ENCODE assay signal across 8 cellular contexts in genomic region chr3:12663311-12663935, GRCh38. TPM values are rescaled to one million over a fixed set of nuclear protein-coding genes. Genes with fewer than 3 reads are reported as not detected.
DNase-seq lines count a peak whose midpoint lies in the region; ATAC-seq and TF ChIP-seq lines count a peak whose summit lies in the region.

No MANE protein-coding gene starts in this region.

- peak overlapping the region; percentile 91 for H3K9ac ChIP-seq in SK-N-MC (ENCODE audit: insufficient read length)

- no peaks in the 10 kb centered on the region for H3K9me3 Mint-ChIP-seq in central memory CD8-positive, alpha-beta T cell

- ATAC-seq in GM18508 (IDR thresholded peaks at IDR 0.05; ENCODE audit: insufficient read depth, unreplicated experiment) = peak; percentile 20
- ATAC-seq in HG03025 (IDR thresholded peaks at IDR 0.05; ENCODE audit: low FRiP score, unreplicated experiment) = peak; percentile 45
- ATAC-seq in central memory CD8-positive, alpha-beta T cell (replicated peaks; ENCODE audit: extremely low read depth, poor library complexity, severe bottlenecking) = peak; percentile 60

- H3K9me3 ChIP-seq in A673 (ENCODE audit: low read depth, low read length, poor library complexity, severe bottlenecking) (no peaks in the 10 kb centered on the region), SK-N-MC (ENCODE audit: low read depth, low read length) (no peaks in the 10 kb centered on the region)

- CTCF ChIA-PET in A673 (lab: Charles Lee) = no interaction called here

- POLR2A ChIA-PET in A673 (lab: Charles Lee; ENCODE audit: low non-redundant PET) = interaction anchor here (0.6 kb wide), 1 partner anchor 41 kb away, joined by 5 read pairs; no protein-coding TSS in a partner anchor

- no TSS peak for BruUV-seq in A673 (replicated peaks; lab: Mats Ljungman, UMichigan)

- H3K27ac Mint-ChIP-seq in central memory CD8-positive, alpha-beta T cell (ENCODE audit: low read depth) = peak overlapping the region; percentile 99

- peak overlapping the region; percentile 96 for H3K4me3 Mint-ChIP-seq in central memory CD8-positive, alpha-beta T cell

- H3K27me3 ChIP-seq in A673 (replicated peaks; ENCODE audit: insufficient read depth, low read depth, low read length, poor library complexity) = no peaks in the 10 kb centered on the region
- H3K27me3 ChIP-seq in layer of hippocampus (ENCODE audit: control insufficient read depth, insufficient read depth, low read length) = no peaks in the 10 kb centered on the region

- peaks cover 18% of the 10 kb centered on the region for H3K36me3 Mint-ChIP-seq in central memory CD8-positive, alpha-beta T cell (ENCODE audit: insufficient read depth)

- peak overlapping the region; percentile 100 for H3K27ac ChIP-seq in A673 (ENCODE audit: low read depth, low read length, poor library complexity, severe bottlenecking)
- peak overlapping the region; percentile 84; the same call in 1 of the 2 replicates for H3K27ac ChIP-seq in SK-N-MC
- H3K27ac ChIP-seq in layer of hippocampus (ENCODE audit: low read depth, low read length) = peak overlapping the region; percentile 99

- H3K4me3 ChIP-seq in A673 (ENCODE audit: low read depth, low read length, poor library complexity, severe bottlenecking) (peak overlapping the region; percentile 89), SK-N-MC (peak overlapping the region; percentile 85)

- intact Hi-C loops in A673 (cut with micrococcal nuclease; ENCODE audit: unreplicated experiment) = loop anchor here (5.0 kb wide), 1 partner anchor 106 kb away; the partner anchor contains the start of gene MKRN2

- peak; percentile 17 for DNase-seq in A673 (ENCODE audit: low spot score)
- no peak for DNase-seq in SK-N-MC (ENCODE audit: low read depth, low spot score)
- DNase-seq in central memory CD8-positive, alpha-beta T cell (ENCODE audit: low spot score in 2 of 2) = peak in 1 of 2 donors; percentile 18
- peak; percentile 53 to 58 for DNase-seq in stimulated activated CD4-positive, alpha-beta T cell treated with anti-CD3 and anti-CD28 coated beads, Interleukin-2, amount 100 ng/mL, for 24 hours
- no peak for DNase-seq in HT-29 (ENCODE audit: low spot score)

- H3K27me3 Mint-ChIP-seq in central memory CD8-positive, alpha-beta T cell = no peaks in the 10 kb centered on the region

- H3K4me1 Mint-ChIP-seq in central memory CD8-positive, alpha-beta T cell = peaks cover 36% of the 10 kb centered on the region

- TF ChIP-seq CTCF in A673 (conservative IDR thresholded peaks at IDR 0.05; ENCODE audit: low read depth, low read length) = no peak

- H3K4me1 ChIP-seq in A673 (ENCODE audit: insufficient read depth, low read length, poor library complexity, severe bottlenecking) = peaks cover 36% of the 10 kb centered on the region

- H3K36me3 ChIP-seq in A673 (ENCODE audit: insufficient read depth, low read length, poor library complexity, severe bottlenecking) = no peaks in the 10 kb centered on the region
- no peaks in the 10 kb centered on the region for H3K36me3 ChIP-seq in SK-N-MC (ENCODE audit: insufficient read depth, low read length)

RNA-seq across cellular contexts. Expression of gene RAF1, which starts 0.5 kb away (rescaled TPM):
- total RNA-seq in A673 (2021) = 127 and 130 TPM in 2 replicates
- total RNA-seq in HT-29 (2014; rRNA removed; shearing (Covaris generic)) = 51.0 and 54.6 TPM in 2 replicates

Comparison
In these comparisons a context has a peak if more than half of its experiments do, and no peak if none do; other contexts are left out.
1. DNase-seq: peak in A673 (single experiment) and stimulated activated CD4-positive, alpha-beta T cell treated with anti-CD3 and anti-CD28 coated beads, Interleukin-2, amount 100 ng/mL, for 24 hours (2 of 2); none in SK-N-MC (single experiment) and HT-29 (single experiment).
2. Peak in every context shown above with its lines, with median percentiles within 50 percentile points of each other: H3K27ac ChIP-seq and ATAC-seq.